Comparison of ENCODE assay signal across 14 cellular contexts in the genomic region with DNA sequence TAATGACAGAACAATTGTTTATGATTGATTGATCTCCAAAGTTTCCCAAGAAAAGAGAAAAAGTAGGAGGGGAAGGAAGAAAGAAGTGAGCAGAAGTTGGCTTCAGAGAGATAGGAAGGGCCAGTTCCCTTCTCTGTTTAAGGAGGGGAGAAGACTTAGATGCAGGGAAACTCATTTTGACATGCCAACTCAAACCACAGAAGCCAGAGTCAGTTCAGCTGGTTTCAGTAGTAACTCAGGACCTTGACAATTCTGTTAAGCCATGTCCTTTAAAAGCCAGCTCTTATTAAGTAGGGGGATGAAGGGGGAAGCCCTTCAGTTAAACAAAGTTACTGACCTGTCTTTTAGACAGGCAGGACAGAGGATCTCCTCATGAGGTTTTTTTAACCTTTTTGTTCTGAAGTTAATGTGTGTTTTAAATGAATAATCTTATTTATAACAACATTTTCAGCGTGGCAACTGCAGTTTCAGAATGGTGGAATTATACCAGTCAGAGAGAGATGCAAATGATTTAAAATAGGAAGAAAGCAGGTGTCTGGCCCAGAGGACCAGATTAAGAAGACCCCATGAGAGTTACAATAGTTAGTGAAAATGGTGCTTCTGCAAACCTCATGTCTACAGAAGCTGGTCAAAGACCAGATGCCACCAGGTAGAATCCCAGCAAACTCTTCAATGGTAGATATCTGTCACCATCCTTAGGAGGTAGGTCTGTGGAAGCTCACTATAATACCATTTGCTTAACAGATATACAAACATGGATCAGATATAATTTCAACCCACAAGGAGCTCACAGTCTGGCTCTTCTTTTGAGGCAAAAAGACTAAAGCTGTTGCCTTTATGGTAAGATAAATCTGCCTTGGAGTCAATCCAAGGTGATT. TPM values are rescaled to one million over a fixed set of nuclear protein-coding genes. Genes with fewer than 3 reads are reported as not detected.
A peak's percentile ranks its signal among the peaks of the same experiment; 100 is the strongest.
DNase-seq lines count a peak whose midpoint lies in the region; ATAC-seq, FAIRE-seq and TF ChIP-seq lines count a peak whose summit lies in the region.
"Had no signal": no experiment of that assay in that cellular context is flagged by ENCODE, and none has a peak within 500 bp of the region (broad histone marks: within the 10 kb centered on the region; RNA-seq: fewer than 3 reads in every experiment).

No MANE protein-coding gene starts in this region.

- TF ChIP-seq CTCF in nephron progenitor cell (IDR thresholded peaks at IDR 0.05) (no peak), PC-3 (conservative IDR thresholded peaks at IDR 0.05; ENCODE audit: low read depth, low read length) (no peak)

- H3K36me3 ChIP-seq in PC-3 (ENCODE audit: low read depth, low read length), result no peaks in the 10 kb centered on the region

- BruUV-seq in PC-3 (replicated peaks; lab: Mats Ljungman, UMichigan), result no TSS peak

- H2AFZ ChIP-seq in PC-3 (ENCODE audit: low read length), result no peak overlapping the region

- WGBS in right cardiac atrium, result 81% methylated on average over 1 of the region's 1 CpG

- ATAC-seq in HG03439 (IDR thresholded peaks at IDR 0.05; ENCODE audit: unreplicated experiment), result peak; percentile 58
- no peak for ATAC-seq in PC-3
- no peak for ATAC-seq in HG02571 (IDR thresholded peaks at IDR 0.05; ENCODE audit: unreplicated experiment)
- ATAC-seq in GM19463 (IDR thresholded peaks at IDR 0.05; ENCODE audit: unreplicated experiment), result no peak
- no peak for ATAC-seq in right cardiac atrium

- POLR2A ChIA-PET in PC-3 (lab: Charles Lee; ENCODE audit: unreplicated experiment), result no interaction called here

- no peaks in the 10 kb centered on the region for H3K79me2 ChIP-seq in PC-3 (ENCODE audit: low read length)

- intact Hi-C loops in PC-3 (cut with micrococcal nuclease) (no loop called here), right cardiac atrium (cut with DNase I) (no loop called here)

- H3K9ac ChIP-seq in PC-3 (ENCODE audit: low read length), result no peak overlapping the region

- H3K4me1 Mint-ChIP-seq in nephron progenitor cell, result peaks cover 29% of the 10 kb centered on the region

- FAIRE-seq in GM12891 (lab: Jason Lieb, UNC), result peak; percentile 77
- FAIRE-seq: H1 had no signal

- no peak for TF ChIP-seq POLR2A in GM12891 (IDR thresholded peaks at IDR 0.05; ENCODE audit: low read depth, low read length)

- H3K27ac ChIP-seq in PC-3 (ENCODE audit: low read length) (no peak overlapping the region), right cardiac atrium (ENCODE audit: low read length) (no peak overlapping the region)
- H3K27ac ChIP-seq: VCaP had no signal

- H3K4me1 ChIP-seq in PC-3 (ENCODE audit: insufficient read depth, low read length), result no peaks in the 10 kb centered on the region
- peaks cover 2% of the 10 kb centered on the region for H3K4me1 ChIP-seq in right cardiac atrium (ENCODE audit: control insufficient read depth, insufficient read depth, low read length)

- no peaks in the 10 kb centered on the region for H3F3A ChIP-seq in PC-3 (ENCODE audit: low read length, unreplicated experiment)

- DNase-seq in GM12891 (ENCODE audit: insufficient read length, low spot score) (no peak), amniotic epithelial cell (ENCODE audit: low read depth) (peak; percentile 39), nephron progenitor cell (no peak), PC-3 (no peak), right cardiac atrium (no peak)
- DNase-seq: activated effector memory CD4-positive, alpha-beta T cell treated with Interleukin-2 at 50 U/mL for 16 hours; mammary epithelial cell; NCI-H1417 treated with DMSO at 0.1 percent for 48 hours had no signal

- CTCF ChIA-PET in PC-3 (lab: Charles Lee), result no interaction called here

- H3K9me3 ChIP-seq in PC-3 (ENCODE audit: low read length), result no peaks in the 10 kb centered on the region
- H3K9me3 ChIP-seq in right cardiac atrium (ENCODE audit: control insufficient read depth, low read length), result no peaks in the 10 kb centered on the region

- peaks cover 32% of the 10 kb centered on the region for H3K36me3 Mint-ChIP-seq in nephron progenitor cell (ENCODE audit: low read depth)

- peak overlapping the region; percentile 68 for H3K27ac Mint-ChIP-seq in nephron progenitor cell

- H3K9me3 Mint-ChIP-seq in nephron progenitor cell, result peaks cover 30% of the 10 kb centered on the region

- H3K27me3 Mint-ChIP-seq in nephron progenitor cell (ENCODE audit: low read depth, poor library complexity), result peaks cover 2% of the 10 kb centered on the region

- H3K27me3 ChIP-seq in PC-3 (ENCODE audit: low read length) (no peaks in the 10 kb centered on the region), right cardiac atrium (ENCODE audit: control insufficient read depth, insufficient read depth) (no peaks in the 10 kb centered on the region)

- H3K4me3 ChIP-seq in PC-3 (ENCODE audit: low read length), result no peak overlapping the region
- H3K4me3 ChIP-seq in right cardiac atrium (ENCODE audit: low read length), result no peak overlapping the region
- H3K4me3 ChIP-seq: skin epidermis had no signal

- H3K4me3 Mint-ChIP-seq in nephron progenitor cell, result no peak overlapping the region

- no peak overlapping the region for H3K4me2 ChIP-seq in PC-3 (ENCODE audit: low read length)

- H4K20me1 ChIP-seq in PC-3 (ENCODE audit: low read length), result no peaks in the 10 kb centered on the region

- H3K9me2 ChIP-seq in PC-3 (replicated peaks; ENCODE audit: low read length), result no peaks in the 10 kb centered on the region

TF ChIP-seq in GM12891, 5 proteins besides CTCF, POLR2A, EP300 and RAD21:
- TF ChIP-seq TAF1 (IDR thresholded peaks at IDR 0.05; ENCODE audit: low read depth, low read length) (no peak), SPI1 (IDR thresholded peaks at IDR 0.05; ENCODE audit: low read depth, low read length) (peak; percentile 80), POLR2AphosphoS5 (IDR thresholded peaks at IDR 0.05; ENCODE audit: low read depth, low read length) (no peak), PAX5 (IDR thresholded peaks at IDR 0.05; ENCODE audit: insufficient read depth, low read length, severe bottlenecking) (no peak), POU2F2 (IDR thresholded peaks at IDR 0.05; ENCODE audit: low read depth, low read length) (no peak)

RNA-seq across cellular contexts. Expression of a gene that starts 29.3 kb away (rescaled TPM):
- 16.6 TPM for polyA plus RNA-seq in GM12891 (2012; ENCODE audit: low read depth, missing spikeins)
- total RNA-seq in PC-3 (2014; rRNA removed) (22.8 and 28.3 TPM in 2 replicates), right cardiac atrium (10 to 100 TPM; 32.9 to 48.2 (median 41.9) TPM)
- 21.7 TPM for polyA plus RNA-seq in right cardiac atrium
